ENCODE assay signal across 8 cellular contexts in genomic region chr21:31180256-31181088, GRCh38.
A peak's percentile ranks its signal among the peaks of the same experiment; 100 is the strongest.
DNase-seq lines count a peak whose midpoint lies in the region; ATAC-seq, FAIRE-seq and TF ChIP-seq lines count a peak whose summit lies in the region.

No MANE protein-coding gene starts in this region.

- TF ChIP-seq POLR2A in ovary (IDR thresholded peaks at IDR 0.05): no peak

- intact Hi-C loops in Panc1 (cut with micrococcal nuclease; ENCODE audit: unreplicated experiment): loop anchor here (1.0 kb wide), 1 partner anchor 82 kb away; no protein-coding TSS in a partner anchor
- intact Hi-C loops in ovary (cut with DNase I): no loop called here

- no peak overlapping the region for H3K4me3 ChIP-seq in HFF-Myc (replicated peaks; ENCODE audit: low read depth, low read length)
- no peak overlapping the region for H3K4me3 ChIP-seq in Panc1 (ENCODE audit: low read depth in 2 of 2, low read length in 2 of 2)
- no peak overlapping the region for H3K4me3 ChIP-seq in lung
- no peak overlapping the region for H3K4me3 ChIP-seq in ovary

- no peak for TF ChIP-seq EP300 in ovary (IDR thresholded peaks at IDR 0.05)

- no peak overlapping the region for H3K27ac ChIP-seq in Panc1 (ENCODE audit: low read length)
- no peak overlapping the region for H3K27ac ChIP-seq in lung (ENCODE audit: low read depth in 1 of 2, low read length in 1 of 2)
- H3K27ac ChIP-seq in ovary: no peak overlapping the region

- BruUV-seq in Panc1 (replicated peaks; lab: Mats Ljungman, UMichigan): no TSS peak

- H3K9me3 ChIP-seq in Panc1 (ENCODE audit: control insufficient read depth, insufficient read depth, low read depth, low read length) (no peaks in the 10 kb centered on the region), lung (ENCODE audit: control insufficient read depth in 2 of 2, insufficient read depth in 1 of 2, low read length in 1 of 2) (no peaks in the 10 kb centered on the region), ovary (no peaks in the 10 kb centered on the region)

- no peaks in the 10 kb centered on the region for H3K27me3 ChIP-seq in Panc1 (ENCODE audit: control insufficient read depth, insufficient read depth, low read length)
- no peaks in the 10 kb centered on the region for H3K27me3 ChIP-seq in lung (ENCODE audit: control insufficient read depth, insufficient read depth)
- H3K27me3 ChIP-seq in ovary: no peaks in the 10 kb centered on the region

- no peak for FAIRE-seq in D721Med (lab: Jason Lieb, UNC)

- H3K4me1 ChIP-seq in Panc1 (ENCODE audit: control insufficient read depth, insufficient read depth, low read length) (no peaks in the 10 kb centered on the region), lung (ENCODE audit: control insufficient read depth in 2 of 2, insufficient read depth in 2 of 2, low read length in 2 of 2) (peaks cover 0 to 1% of the 10 kb centered on the region in 2 donors), ovary (ENCODE audit: insufficient read depth) (no peaks in the 10 kb centered on the region)

- TF ChIP-seq CTCF in D721Med (IDR thresholded peaks at IDR 0.05; ENCODE audit: insufficient read depth, missing control alignments) (peak; percentile 58), HFF-Myc (IDR thresholded peaks at IDR 0.05; ENCODE audit: low read depth, low read length, missing control alignments) (peak; percentile 37), Panc1 (IDR thresholded peaks at IDR 0.05) (peak; percentile 62; the same call in 1 of the 2 replicates), lung (IDR thresholded peaks at IDR 0.05; ENCODE audit: control extremely low read depth, extremely low read depth) (peak; percentile 30), ovary (IDR thresholded peaks at IDR 0.05) (no peak), omental fat pad (IDR thresholded peaks at IDR 0.05) (no peak)

- POLR2A ChIA-PET in Panc1 (lab: Charles Lee): interaction anchor here (0.6 to 0.7 kb wide), 2 partner anchors 69 to 1454 kb away, joined by 3 read pairs; no protein-coding TSS in a partner anchor

- 44 to 46% methylated on average over 5 of the region's 5 CpGs for WGBS in lung, 2 donors
- WGBS in ovary, 3 donors: 52 to 57% (median 57%) methylated on average over 5 of the region's 5 CpGs

- DNase-seq in D721Med (ENCODE audit: insufficient read length, low spot score) (peak; percentile 30), HFF-Myc (ENCODE audit: extremely low read depth, low read depth) (no peak), Panc1 (ENCODE audit: low read depth, low spot score) (no peak), cerebellar cortex (ENCODE audit: low spot score) (peak; percentile 79), lung (ENCODE audit: low spot score) (no peak), ovary (no peak), omental fat pad (ENCODE audit: low spot score) (no peak)
- no peak for DNase-seq in activated CD4-positive, CD25-positive, alpha-beta regulatory T cell treated with anti-CD3 and anti-CD28 coated beads, Interleukin-2, amount 50 U/mL, for 72 hours

- CTCF ChIA-PET in Panc1 (lab: Charles Lee): interaction anchor here (0.6 to 1.1 kb wide), 5 partner anchors 52 to 978 kb away, joined by 3 to 5 read pairs (median 4); no protein-coding TSS in a partner anchor

- peak; percentile 63; the same call in 1 of the 2 replicates for ATAC-seq in Panc1
- ATAC-seq in lung (ENCODE audit: insufficient read depth, low FRiP score): no peak
- ATAC-seq in omental fat pad (ENCODE audit: low FRiP score): no peak

- H3K36me3 ChIP-seq in Panc1 (ENCODE audit: control insufficient read depth, insufficient read depth, low read length): no peaks in the 10 kb centered on the region
- H3K36me3 ChIP-seq in lung (ENCODE audit: control insufficient read depth in 2 of 2, insufficient read depth in 2 of 2, low read length in 2 of 2): no peaks in the 10 kb centered on the region
- H3K36me3 ChIP-seq in ovary: no peaks in the 10 kb centered on the region

- in situ Hi-C loops in Panc1 (cut with HindIII; ENCODE audit: low pct_unique_long_range_greater_than_20kb, low sequenced_read_pairs): no loop called here

Comparison
In these comparisons a context has a peak if more than half of its experiments do, and no peak if none do; other contexts are left out.
1. DNase-seq: peak in D721Med (single experiment) and cerebellar cortex (single experiment); none in HFF-Myc (single experiment), Panc1 (single experiment), lung (single experiment), ovary (0 of 5), omental fat pad (single experiment) and activated CD4-positive, CD25-positive, alpha-beta regulatory T cell treated with anti-CD3 and anti-CD28 coated beads, Interleukin-2, amount 50 U/mL, for 72 hours (single experiment).
2. CTCF ChIP-seq: peak in D721Med (single experiment), HFF-Myc (single experiment), Panc1 (single experiment) and lung (single experiment); none in ovary (0 of 3) and omental fat pad (0 of 3).